In genomic region chr3:119306378-119306777, GRCh38 we compare ENCODE assay signal across 7 cellular contexts. TPM values are rescaled to one million over a fixed set of nuclear protein-coding genes. Genes with fewer than 3 reads are reported as not detected.
DNase-seq lines count a peak whose midpoint lies in the region; ATAC-seq and TF ChIP-seq lines count a peak whose summit lies in the region.
"Not testable (repeated sequence)": the region's sequence is repeated elsewhere in the genome, so short reads cannot be mapped to it uniquely, and the experiment has no call there.
"Had no signal": no experiment of that assay in that cellular context is flagged by ENCODE, and none has a peak within 500 bp of the region (broad histone marks: within the 10 kb centered on the region; RNA-seq: fewer than 3 reads in every experiment).

No MANE protein-coding gene starts in this region.

- not testable (repeated sequence) for DNase-seq in IMR-90; endothelial cell (ENCODE audit: low spot score); mesenchymal stem cell; osteocyte (ENCODE audit: extremely low spot score, unreplicated experiment)

- H3K14ac ChIP-seq in IMR-90 (replicated peaks; ENCODE audit: low read depth, low read length); mesenchymal stem cell (ENCODE audit: low read length in 2 of 2): not testable (repeated sequence)

- not testable (repeated sequence) for H2AK9ac ChIP-seq in IMR-90 (replicated peaks; ENCODE audit: low read depth, low read length, poor library complexity)

- H3K4me1 ChIP-seq in IMR-90 (ENCODE audit: control insufficient read depth, insufficient read depth, low read length), result peaks cover 23% of the 10 kb centered on the region
- H3K4me1 ChIP-seq in mesenchymal stem cell (ENCODE audit: control insufficient read depth, insufficient read depth, low read depth, low read length), result peaks cover 17% of the 10 kb centered on the region

- peaks cover 82% of the 10 kb centered on the region for H3K36me3 Mint-ChIP-seq in dendritic cell treated with granulocyte-macrophage colony-stimulating factor and Interleukin-4, amounts not matched to agents 40 ng/mL and 50 ng/mL, for 4 days (ENCODE audit: low read depth)
- H3K36me3 Mint-ChIP-seq in endothelial cell (ENCODE audit: low read depth, unreplicated experiment) (peaks cover 61% of the 10 kb centered on the region), osteocyte (ENCODE audit: unreplicated experiment) (peaks cover 12% of the 10 kb centered on the region)
- H3K36me3 Mint-ChIP-seq in stimulated activated naive CD8-positive, alpha-beta T cell treated with anti-CD3 and anti-CD28 coated beads, Interleukin-15, Interleukin-2, amounts not matched to agents 100 ng/mL and 50 ng/mL, for 24 hours (ENCODE audit: low read depth), result peaks cover 53% of the 10 kb centered on the region

- POLR2A ChIA-PET in IMR-90 (lab: Charles Lee; ENCODE audit: unreplicated experiment), result not testable (repeated sequence)

- H3K27ac Mint-ChIP-seq in dendritic cell treated with granulocyte-macrophage colony-stimulating factor and Interleukin-4, amounts not matched to agents 40 ng/mL and 50 ng/mL, for 4 days, result peak overlapping the region; percentile 93
- peak overlapping the region; percentile 3 for H3K27ac Mint-ChIP-seq in endothelial cell (ENCODE audit: unreplicated experiment)
- peak overlapping the region; percentile 11 for H3K27ac Mint-ChIP-seq in osteocyte (ENCODE audit: unreplicated experiment)
- H3K27ac Mint-ChIP-seq in stimulated activated naive CD8-positive, alpha-beta T cell treated with anti-CD3 and anti-CD28 coated beads, Interleukin-15, Interleukin-2, amounts not matched to agents 100 ng/mL and 50 ng/mL, for 24 hours, result peak overlapping the region; percentile 22

- not testable (repeated sequence) for TF ChIP-seq RAD21 in IMR-90 (IDR thresholded peaks at IDR 0.05; ENCODE audit: low read length)

- H3K27ac ChIP-seq in IMR-90 (ENCODE audit: insufficient read depth, low read length); mesenchymal stem cell (ENCODE audit: low read length, poor library complexity, severe bottlenecking): not testable (repeated sequence)

- intact Hi-C loops in IMR-90 (cut with micrococcal nuclease); dendritic cell treated with granulocyte-macrophage colony-stimulating factor and Interleukin-4, amounts not matched to agents 40 ng/mL and 50 ng/mL, for 4 days (cut with micrococcal nuclease): not testable (repeated sequence)

- H3K56ac ChIP-seq in IMR-90 (ENCODE audit: extremely low read depth, insufficient read depth, low read length), result not testable (repeated sequence)

- not testable (repeated sequence) for H2AK5ac ChIP-seq in IMR-90 (ENCODE audit: low read depth, low read length)
- H2AK5ac ChIP-seq in mesenchymal stem cell (ENCODE audit: low read length, severe bottlenecking), result peak overlapping the region; percentile 58

- not testable (repeated sequence) for H3K27me3 ChIP-seq in IMR-90 (ENCODE audit: control insufficient read depth, insufficient read depth, low read length); mesenchymal stem cell (ENCODE audit: control insufficient read depth in 1 of 2, insufficient read depth in 1 of 2, low read length in 2 of 2)

- CTCF ChIA-PET in IMR-90 (lab: Yijun Ruan, JAX), result interaction anchor here (0.7 kb wide), 1 partner anchor 10 kb away, joined by 3 read pairs; no protein-coding TSS in a partner anchor

- not testable (repeated sequence) for H2BK120ac ChIP-seq in IMR-90 (ENCODE audit: low read depth, low read length); mesenchymal stem cell (ENCODE audit: low read depth, low read length)

- ATAC-seq in IMR-90 (ENCODE audit: low read depth), result not testable (repeated sequence)

- not testable (repeated sequence) for TF ChIP-seq CTCF in IMR-90 (conservative IDR thresholded peaks at IDR 0.05; ENCODE audit: low read depth, low read length); endothelial cell (IDR thresholded peaks at IDR 0.05; ENCODE audit: unreplicated experiment); osteocyte (IDR thresholded peaks at IDR 0.05)

- H3K4me1 Mint-ChIP-seq in dendritic cell treated with granulocyte-macrophage colony-stimulating factor and Interleukin-4, amounts not matched to agents 40 ng/mL and 50 ng/mL, for 4 days (ENCODE audit: low read depth), result peaks cover 77% of the 10 kb centered on the region
- peaks cover 82% of the 10 kb centered on the region for H3K4me1 Mint-ChIP-seq in endothelial cell (ENCODE audit: unreplicated experiment)
- H3K4me1 Mint-ChIP-seq in osteocyte (ENCODE audit: unreplicated experiment), result peaks cover 65% of the 10 kb centered on the region
- peaks cover 40% of the 10 kb centered on the region for H3K4me1 Mint-ChIP-seq in stimulated activated naive CD8-positive, alpha-beta T cell treated with anti-CD3 and anti-CD28 coated beads, Interleukin-15, Interleukin-2, amounts not matched to agents 100 ng/mL and 50 ng/mL, for 24 hours (ENCODE audit: low read depth)

- H3K9me3 ChIP-seq in IMR-90 (ENCODE audit: control insufficient read depth, insufficient read depth, low read length); mesenchymal stem cell (ENCODE audit: control insufficient read depth, low read length): not testable (repeated sequence)

- not testable (repeated sequence) for H3K4ac ChIP-seq in IMR-90 (ENCODE audit: low read depth, low read length); mesenchymal stem cell (ENCODE audit: low read depth in 1 of 2, low read length in 2 of 2)

- not testable (repeated sequence) for H4K20me1 ChIP-seq in IMR-90 (ENCODE audit: insufficient read depth, low read length)

- H3K4me3 ChIP-seq in IMR-90 (ENCODE audit: insufficient read depth, low read depth, low read length); mesenchymal stem cell (ENCODE audit: insufficient read depth in 1 of 2, low read depth in 1 of 2, low read length in 2 of 2): not testable (repeated sequence)

- not testable (repeated sequence) for H2BK15ac ChIP-seq in IMR-90 (ENCODE audit: low read depth, low read length); mesenchymal stem cell (ENCODE audit: low read depth, poor library complexity, severe bottlenecking)

- not testable (repeated sequence) for H3K18ac ChIP-seq in IMR-90 (ENCODE audit: low read depth, low read length); mesenchymal stem cell (ENCODE audit: low read depth in 1 of 2, low read length in 2 of 2)

- peak overlapping the region; percentile 13; the same call in 1 of the 2 replicates for H3K23ac ChIP-seq in IMR-90 (ENCODE audit: low read depth, low read length)
- H3K23ac ChIP-seq in mesenchymal stem cell (ENCODE audit: low read length in 2 of 2), result not testable (repeated sequence)

- H4K5ac ChIP-seq in IMR-90 (ENCODE audit: low read depth, low read length), result not testable (repeated sequence)

- WGBS in IMR-90 (ENCODE audit: extremely low coverage in 2 of 2, insufficient read length in 1 of 2), 2 experiments, result 100% methylated on average over 4 of the region's 9 CpGs; no CpG with 5 or more reads in 1 of the 2 experiments
- over 99% methylated on average over 9 of the region's 9 CpGs for WGBS in mesenchymal stem cell

- H3K9me3 Mint-ChIP-seq in dendritic cell treated with granulocyte-macrophage colony-stimulating factor and Interleukin-4, amounts not matched to agents 40 ng/mL and 50 ng/mL, for 4 days; endothelial cell (ENCODE audit: unreplicated experiment); osteocyte (ENCODE audit: unreplicated experiment); stimulated activated naive CD8-positive, alpha-beta T cell treated with anti-CD3 and anti-CD28 coated beads, Interleukin-15, Interleukin-2, amounts not matched to agents 100 ng/mL and 50 ng/mL, for 24 hours: not testable (repeated sequence)

- in situ Hi-C loops in IMR-90 (cut with MboI; ENCODE audit: low sequenced_read_pairs), result not testable (repeated sequence)

- dilution Hi-C loops in IMR-90 (cut with HindIII; ENCODE audit: low sequenced_read_pairs, unreplicated experiment), result not testable (repeated sequence)

- not testable (repeated sequence) for BruUV-seq in IMR-90 (replicated peaks; lab: Mats Ljungman, UMichigan)

- not testable (repeated sequence) for H2AFZ ChIP-seq in IMR-90 (replicated peaks; ENCODE audit: low read length, poor library complexity); mesenchymal stem cell (ENCODE audit: low read depth, low read length)

- not testable (repeated sequence) for H2BK5ac ChIP-seq in IMR-90 (ENCODE audit: low read depth, low read length, poor library complexity, severe bottlenecking); mesenchymal stem cell (ENCODE audit: low read depth, low read length, poor library complexity, severe bottlenecking)

- H4K91ac ChIP-seq in IMR-90 (ENCODE audit: insufficient read depth, low read depth, low read length); mesenchymal stem cell (ENCODE audit: low read length): not testable (repeated sequence)

- not testable (repeated sequence) for H3K27me3 Mint-ChIP-seq in dendritic cell treated with granulocyte-macrophage colony-stimulating factor and Interleukin-4, amounts not matched to agents 40 ng/mL and 50 ng/mL, for 4 days; endothelial cell (ENCODE audit: unreplicated experiment); osteocyte (ENCODE audit: unreplicated experiment); stimulated activated naive CD8-positive, alpha-beta T cell treated with anti-CD3 and anti-CD28 coated beads, Interleukin-15, Interleukin-2, amounts not matched to agents 100 ng/mL and 50 ng/mL, for 24 hours

- not testable (repeated sequence) for H3K36me3 ChIP-seq in IMR-90 (ENCODE audit: control insufficient read depth, insufficient read depth, low read length); mesenchymal stem cell (ENCODE audit: control insufficient read depth in 1 of 2, insufficient read depth in 2 of 2, low read depth in 1 of 2, low read length in 2 of 2)

- not testable (repeated sequence) for H3K9ac ChIP-seq in IMR-90 (ENCODE audit: low read depth, low read length); mesenchymal stem cell (ENCODE audit: low read length)

- H3K9me1 ChIP-seq in IMR-90 (ENCODE audit: insufficient read depth, low read length), result peaks cover 37% of the 10 kb centered on the region

- not testable (repeated sequence) for TF ChIP-seq POLR2A in IMR-90 (IDR thresholded peaks at IDR 0.05; ENCODE audit: low read depth, low read length)

- H3K79me1 ChIP-seq in IMR-90 (ENCODE audit: low read depth in 1 of 2, low read length in 2 of 2) (peaks cover 32 to 85% of the 10 kb centered on the region in 2 experiments), mesenchymal stem cell (replicated peaks; ENCODE audit: low read length, poor library complexity, severe bottlenecking) (peaks cover 28% of the 10 kb centered on the region)

- not testable (repeated sequence) for H4K8ac ChIP-seq in IMR-90 (ENCODE audit: low read depth in 2 of 2, low read length in 2 of 2); mesenchymal stem cell (ENCODE audit: low read length)

- H2BK12ac ChIP-seq in mesenchymal stem cell (ENCODE audit: low read length in 2 of 2), result not testable (repeated sequence)

- peak overlapping the region; percentile 40 for H3K4me3 Mint-ChIP-seq in dendritic cell treated with granulocyte-macrophage colony-stimulating factor and Interleukin-4, amounts not matched to agents 40 ng/mL and 50 ng/mL, for 4 days
- H3K4me3 Mint-ChIP-seq in endothelial cell (ENCODE audit: unreplicated experiment); osteocyte (ENCODE audit: unreplicated experiment); stimulated activated naive CD8-positive, alpha-beta T cell treated with anti-CD3 and anti-CD28 coated beads, Interleukin-15, Interleukin-2, amounts not matched to agents 100 ng/mL and 50 ng/mL, for 24 hours: not testable (repeated sequence)

- H2BK20ac ChIP-seq in IMR-90 (ENCODE audit: low read depth, low read length), result not testable (repeated sequence)

- H3K4me2 ChIP-seq in IMR-90 (ENCODE audit: low read depth, low read length); mesenchymal stem cell (ENCODE audit: low read length, poor library complexity, severe bottlenecking): not testable (repeated sequence)

RNA-seq across cellular contexts. Expression of gene ARHGAP31, which starts 12.2 kb away (rescaled TPM):
- 6.6 and 7.5 TPM in 2 replicates for total RNA-seq in IMR-90 (2012; rRNA removed)
- polyA plus RNA-seq in IMR-90 (2012; rRNA removed), result 7.7 and 8.3 TPM in 2 replicates
- 2.2 and 2.4 TPM in 2 replicates for polyA plus RNA-seq in IMR-90 (2012; cell fraction: cytosol; rRNA removed)
- polyA plus RNA-seq in IMR-90 (2012; cell fraction: nucleus; rRNA removed; ENCODE audit: low replicate concordance), result 2.2 and 3.0 TPM in 2 replicates
- total RNA-seq in endothelial cell (ENCODE audit: unreplicated experiment), result 114 TPM
- polyA plus RNA-seq in mesenchymal stem cell (2013, experiment 1 of 2), result 6.4 TPM
- polyA plus RNA-seq in mesenchymal stem cell (2013, experiment 2 of 2), result 6.3 TPM
- 49.7 and 51.0 TPM in 2 replicates for total RNA-seq in osteocyte
- total RNA-seq: G401 had no signal

Comparison
In these comparisons a context has a peak if more than half of its experiments do, and no peak if none do; other contexts are left out.
1. H3K27ac Mint-ChIP-seq: peak in every context shown above with its lines; median percentile 93 in dendritic cell treated with granulocyte-macrophage colony-stimulating factor and Interleukin-4, amounts not matched to agents 40 ng/mL and 50 ng/mL, for 4 days; 22 in stimulated activated naive CD8-positive, alpha-beta T cell treated with anti-CD3 and anti-CD28 coated beads, Interleukin-15, Interleukin-2, amounts not matched to agents 100 ng/mL and 50 ng/mL, for 24 hours; 11 in osteocyte; 3 in endothelial cell.